ENCODE assay signal across 11 cellular contexts in the genomic region with DNA sequence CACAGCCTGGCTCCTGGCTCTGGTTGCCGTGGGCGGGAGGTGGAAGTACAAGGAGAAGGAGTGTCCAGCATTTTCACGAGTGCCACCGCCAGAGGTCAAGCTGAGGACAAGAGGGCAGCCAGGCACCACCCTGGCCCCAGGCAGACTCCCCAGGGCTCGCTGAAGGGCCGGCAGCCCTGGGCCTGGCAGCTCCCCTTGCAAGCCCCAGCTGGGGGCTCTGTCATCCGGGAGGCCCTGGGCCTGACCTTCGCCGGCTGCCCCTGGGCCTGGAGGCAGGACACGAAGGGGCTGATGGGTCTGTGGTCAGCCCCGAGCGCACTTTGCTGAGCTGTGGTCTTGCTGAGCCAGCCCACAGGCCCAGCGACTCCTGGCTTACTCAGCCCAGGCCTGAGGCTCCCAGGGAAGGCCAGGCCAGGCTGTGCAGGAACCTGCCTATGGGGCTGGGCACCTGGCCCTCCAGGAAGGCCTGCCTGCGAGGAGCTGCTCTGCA.
DNase-seq lines count a peak whose midpoint lies in the region; ATAC-seq and TF ChIP-seq lines count a peak whose summit lies in the region.
"Had no signal": no experiment of that assay in that cellular context is flagged by ENCODE, and none has a peak within 500 bp of the region (broad histone marks: within the 10 kb centered on the region; RNA-seq: fewer than 3 reads in every experiment).

No MANE protein-coding gene starts in this region.

- no peak overlapping the region for H3K18ac ChIP-seq in mesendoderm (ENCODE audit: low read length)

- H2BK5ac ChIP-seq in mesendoderm (ENCODE audit: low read length), result no peak overlapping the region

- H3K56ac ChIP-seq in mesendoderm (ENCODE audit: low read length), result peak overlapping the region; percentile 85

- H3K4me3 ChIP-seq in astrocyte of the cerebellum (ENCODE audit: low read depth, low read length) (no peak overlapping the region), mesendoderm (ENCODE audit: low read length) (no peak overlapping the region), thoracic aorta (no peak overlapping the region)

- no peak overlapping the region for H4K5ac ChIP-seq in mesendoderm (ENCODE audit: low read length)

- H3K9ac ChIP-seq in mesendoderm (ENCODE audit: low read length), result peak overlapping the region; percentile 17

- ATAC-seq in thoracic aorta (ENCODE audit: insufficient number of reproducible peaks, low FRiP score, low read depth) (no peak), GM21825 (IDR thresholded peaks at IDR 0.05; ENCODE audit: unreplicated experiment) (no peak), GM21528 (IDR thresholded peaks at IDR 0.05; ENCODE audit: low FRiP score, unreplicated experiment) (no peak)
- ATAC-seq: naive thymus-derived CD4-positive, alpha-beta T cell had no signal

- H3K4me2 ChIP-seq in mesendoderm (ENCODE audit: low read length), result no peak overlapping the region

- H3K4me1 ChIP-seq in mesendoderm (ENCODE audit: control insufficient read depth, low read depth, low read length), result peaks cover 3% of the 10 kb centered on the region
- H3K4me1 ChIP-seq in thoracic aorta (ENCODE audit: control insufficient read depth in 1 of 2, low read depth in 2 of 2), result peaks cover 43 to 78% of the 10 kb centered on the region in 2 donors

- in situ Hi-C loops in astrocyte of the cerebellum (cut with HindIII; ENCODE audit: low sequenced_read_pairs), result no loop called here

- no peaks in the 10 kb centered on the region for H3K27me3 ChIP-seq in mesendoderm (ENCODE audit: insufficient read depth, low read length, poor library complexity)
- no peaks in the 10 kb centered on the region for H3K27me3 ChIP-seq in thoracic aorta (replicated peaks; ENCODE audit: insufficient read depth)

- WGBS in mesendoderm (ENCODE audit: extremely low coverage, insufficient coverage, low lambda C conversion rate), result no CpG with 5 or more reads among the region's 14 CpGs

- H2BK120ac ChIP-seq in mesendoderm (ENCODE audit: low read depth, low read length), result no peak overlapping the region

- H4K8ac ChIP-seq in mesendoderm (ENCODE audit: low read depth, low read length), result no peak overlapping the region

- no peak overlapping the region for H2BK15ac ChIP-seq in mesendoderm (replicated peaks; ENCODE audit: low read depth)

- no peak overlapping the region for H3K27ac ChIP-seq in mesendoderm (ENCODE audit: low read depth, low read length)
- H3K27ac ChIP-seq in thoracic aorta, result peak overlapping the region; percentile 58 to 71

- H3K4ac ChIP-seq in mesendoderm (ENCODE audit: low read depth, low read length), result peak overlapping the region; percentile 5

- peak overlapping the region; percentile 0 for H3K23ac ChIP-seq in mesendoderm (ENCODE audit: low read length)

- H3K79me1 ChIP-seq in mesendoderm (ENCODE audit: low read length), result no peaks in the 10 kb centered on the region

- no peaks in the 10 kb centered on the region for H3K79me2 ChIP-seq in mesendoderm (ENCODE audit: control insufficient read depth, insufficient read depth, low read length)

- no peaks in the 10 kb centered on the region for H3K9me3 ChIP-seq in thoracic aorta

- DNase-seq in HK-2 (ENCODE audit: unreplicated experiment) (peak; percentile 70), astrocyte of the cerebellum (ENCODE audit: low read depth) (peak; percentile 20), mesendoderm (no peak), thoracic aorta (ENCODE audit: low spot score) (no peak)
- DNase-seq in activated CD4-positive, alpha-beta T cell treated with anti-CD3 and anti-CD28 coated beads for 48 hours, result no peak
- DNase-seq: activated CD4-positive, alpha-beta memory T cell treated with anti-CD3 and anti-CD28 coated beads, Interleukin-2, amount 10 ng/mL, durations not matched to agents 7 days and 5 days; naive thymus-derived CD4-positive, alpha-beta T cell; NCI-H526 treated with DMSO at 0.1 percent for 48 hours; stimulated activated CD4-positive, alpha-beta T cell treated with anti-CD3 and anti-CD28 coated beads, Interleukin-1b, Interleukin-23, amount 100 ng/mL, for 48 hours had no signal

- TF ChIP-seq CTCF in astrocyte of the cerebellum (IDR thresholded peaks at IDR 0.05; ENCODE audit: low read depth, low read length, missing control alignments) (no peak), thoracic aorta (IDR thresholded peaks at IDR 0.05) (no peak)

- no peak overlapping the region for H2AK5ac ChIP-seq in mesendoderm (ENCODE audit: low read length)

- H3K36me3 ChIP-seq in mesendoderm (ENCODE audit: control insufficient read depth, insufficient read depth, low read length) (no peaks in the 10 kb centered on the region), thoracic aorta (no peaks in the 10 kb centered on the region)

Comparison
In these comparisons a context has a peak if more than half of its experiments do, and no peak if none do; other contexts are left out.
1. DNase-seq: peak in HK-2 (single experiment) and astrocyte of the cerebellum (single experiment); none in mesendoderm (single experiment), thoracic aorta (single experiment) and activated CD4-positive, alpha-beta T cell treated with anti-CD3 and anti-CD28 coated beads for 48 hours (single experiment).